11 cellular contexts compared by ENCODE assay signal in the genomic region with DNA sequence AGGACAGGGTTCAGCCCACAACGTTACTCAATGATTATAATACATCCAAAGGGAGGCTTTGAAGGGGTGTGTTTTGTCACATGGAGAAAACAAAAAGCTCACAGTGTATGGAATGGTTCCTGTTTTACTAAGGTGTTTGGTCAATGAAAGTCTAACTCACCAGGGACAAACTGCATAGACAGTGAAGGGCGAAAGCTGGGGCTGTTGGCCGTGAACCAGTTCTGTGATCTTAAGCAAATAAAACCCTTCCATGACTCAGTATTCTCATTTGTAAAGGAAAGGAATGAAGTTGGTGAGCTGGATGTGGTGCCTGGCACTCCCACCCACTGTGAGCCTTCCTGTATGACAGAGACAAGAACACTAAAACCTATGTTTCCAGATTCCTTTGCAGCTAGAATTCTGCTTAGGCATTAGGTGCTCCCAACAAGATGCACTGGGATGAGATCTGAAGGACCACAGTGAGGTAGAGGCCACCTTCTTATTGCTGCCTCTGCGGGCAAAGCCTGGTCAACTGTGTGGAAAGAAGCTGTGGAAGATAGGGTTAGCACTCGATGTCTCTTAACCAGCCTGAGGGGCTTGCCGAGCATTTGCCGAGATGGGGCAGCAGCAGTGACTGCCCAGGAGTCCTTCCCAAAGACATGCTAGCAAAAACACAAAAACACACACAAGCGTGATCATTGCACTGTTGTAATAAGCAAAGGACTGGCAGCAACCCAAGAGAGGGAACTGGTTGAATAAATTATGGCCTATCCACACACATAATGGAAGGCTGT. TPM values are rescaled to one million over a fixed set of nuclear protein-coding genes. Genes with fewer than 3 reads are reported as not detected.
DNase-seq lines count a peak whose midpoint lies in the region; ATAC-seq, FAIRE-seq and TF ChIP-seq lines count a peak whose summit lies in the region.
"Had no signal": no experiment of that assay in that cellular context is flagged by ENCODE, and none has a peak within 500 bp of the region (broad histone marks: within the 10 kb centered on the region; RNA-seq: fewer than 3 reads in every experiment).

No MANE protein-coding gene starts in this region.

- ATAC-seq in CD4-positive, CD25-positive, alpha-beta regulatory T cell (ENCODE audit: low read depth in 2 of 2) = no peak
- ATAC-seq in right lobe of liver (peak in 3 of 4 donors; percentile 61 to 88 (median 81)), HG02938 (IDR thresholded peaks at IDR 0.05; ENCODE audit: unreplicated experiment) (no peak), GM18502 (IDR thresholded peaks at IDR 0.05; ENCODE audit: poor library complexity, unreplicated experiment) (no peak), GM21723 (IDR thresholded peaks at IDR 0.05; ENCODE audit: unreplicated experiment) (no peak)

- H3K4me3 Mint-ChIP-seq in CD4-positive, CD25-positive, alpha-beta regulatory T cell = peak overlapping the region in 1 of 4 donors; percentile 32
- H3K4me3 Mint-ChIP-seq: activated naive CD4-positive, alpha-beta T cell treated with anti-CD3 and anti-CD28 coated beads, Interleukin-2, amount 10 ng/mL, durations not matched to agents 7 days and 5 days; nephron had no signal

- peaks cover 33% of the 10 kb centered on the region for H3K4me1 ChIP-seq in CD4-positive, CD25-positive, alpha-beta regulatory T cell (ENCODE audit: control insufficient read depth, insufficient read depth, low read length, poor library complexity, severe bottlenecking)
- H3K4me1 ChIP-seq in right lobe of liver (peaks cover 0 to 14% (median under 1%) of the 10 kb centered on the region in 4 donors), uterus (no peaks in the 10 kb centered on the region)

- peaks cover 14% of the 10 kb centered on the region for H3K36me3 Mint-ChIP-seq in CD4-positive, CD25-positive, alpha-beta regulatory T cell

- in situ Hi-C loops in astrocyte of the cerebellum (cut with HindIII; ENCODE audit: low sequenced_read_pairs) = no loop called here

- H3K27me3 Mint-ChIP-seq in CD4-positive, CD25-positive, alpha-beta regulatory T cell = no peaks in the 10 kb centered on the region
- H3K27me3 Mint-ChIP-seq: activated naive CD4-positive, alpha-beta T cell treated with anti-CD3 and anti-CD28 coated beads, Interleukin-2, amount 10 ng/mL, durations not matched to agents 7 days and 5 days had no signal

- peak; percentile 78 for FAIRE-seq in H54 (lab: Jason Lieb, UNC)

- DNase-seq in CD4-positive, CD25-positive, alpha-beta regulatory T cell = no peak
- peak; percentile 46 for DNase-seq in H54 (ENCODE audit: insufficient read length, low spot score)
- DNase-seq in astrocyte of the cerebellum (ENCODE audit: low read depth) = peak; percentile 55
- peak in 1 of 3 donors; percentile 64 for DNase-seq in right lobe of liver
- no peak for DNase-seq in uterus
- DNase-seq: activated naive CD4-positive, alpha-beta T cell treated with anti-CD3 and anti-CD28 coated beads, Interleukin-2, amount 10 ng/mL, durations not matched to agents 7 days and 5 days; NCI-H2029 treated with DMSO at 0.1 percent for 48 hours had no signal

- peaks cover 10 to 49% (median 36%) of the 10 kb centered on the region in 4 donors for H3K4me1 Mint-ChIP-seq in CD4-positive, CD25-positive, alpha-beta regulatory T cell
- H3K4me1 Mint-ChIP-seq: nephron had no signal

- H3K9me3 ChIP-seq in CD4-positive, CD25-positive, alpha-beta regulatory T cell (ENCODE audit: control insufficient read depth in 2 of 2, low read length in 2 of 2) = no peaks in the 10 kb centered on the region
- no peaks in the 10 kb centered on the region for H3K9me3 ChIP-seq in right lobe of liver
- H3K9me3 ChIP-seq in uterus = no peaks in the 10 kb centered on the region

- intact Hi-C loops in right lobe of liver (cut with DNase I) = no loop called here
- intact Hi-C loops in uterus (cut with DNase I; ENCODE audit: low total_unique reads) = no loop called here

- WGBS in right lobe of liver (ENCODE audit: insufficient coverage, low coverage, low lambda C conversion rate, missing lambda C conversion rate) = 55% methylated on average over 5 of the region's 8 CpGs

- peak overlapping the region; percentile 41 to 79 (median 73) for H3K27ac Mint-ChIP-seq in CD4-positive, CD25-positive, alpha-beta regulatory T cell
- H3K27ac Mint-ChIP-seq: activated naive CD4-positive, alpha-beta T cell treated with anti-CD3 and anti-CD28 coated beads, Interleukin-2, amount 10 ng/mL, durations not matched to agents 7 days and 5 days; nephron had no signal

- no peak for TF ChIP-seq POLR2A in H54 (IDR thresholded peaks at IDR 0.05; ENCODE audit: low read depth, low read length)
- TF ChIP-seq POLR2A in right lobe of liver (IDR thresholded peaks at IDR 0.05) = peak; percentile 19
- no peak for TF ChIP-seq POLR2A in uterus (IDR thresholded peaks at IDR 0.05)

- no peaks in the 10 kb centered on the region for H3K9me3 Mint-ChIP-seq in CD4-positive, CD25-positive, alpha-beta regulatory T cell

- H3K27ac ChIP-seq in CD4-positive, CD25-positive, alpha-beta regulatory T cell (ENCODE audit: insufficient read depth, low read length, poor library complexity, severe bottlenecking) = no peak overlapping the region
- H3K27ac ChIP-seq in right lobe of liver = peak overlapping the region in 1 of 3 donors; percentile 48
- no peak overlapping the region for H3K27ac ChIP-seq in uterus

- no peaks in the 10 kb centered on the region for H3K36me3 ChIP-seq in CD4-positive, CD25-positive, alpha-beta regulatory T cell (ENCODE audit: control insufficient read depth, insufficient read depth, low read length)
- H3K36me3 ChIP-seq in right lobe of liver = no peaks in the 10 kb centered on the region
- no peaks in the 10 kb centered on the region for H3K36me3 ChIP-seq in uterus

- no peak for TF ChIP-seq CTCF in astrocyte of the cerebellum (IDR thresholded peaks at IDR 0.05; ENCODE audit: low read depth, low read length, missing control alignments)
- TF ChIP-seq CTCF in right lobe of liver (IDR thresholded peaks at IDR 0.05) = no peak
- TF ChIP-seq CTCF in uterus (IDR thresholded peaks at IDR 0.05) = no peak

- no peak overlapping the region for H3K4me3 ChIP-seq in CD4-positive, CD25-positive, alpha-beta regulatory T cell (ENCODE audit: low read depth, low read length)
- H3K4me3 ChIP-seq in astrocyte of the cerebellum (ENCODE audit: low read depth, low read length) (no peak overlapping the region), right lobe of liver (no peak overlapping the region), uterus (no peak overlapping the region)

- no peaks in the 10 kb centered on the region for H3K27me3 ChIP-seq in CD4-positive, CD25-positive, alpha-beta regulatory T cell (ENCODE audit: control insufficient read depth, insufficient read depth, low read length)
- H3K27me3 ChIP-seq in right lobe of liver (no peaks in the 10 kb centered on the region), uterus (no peaks in the 10 kb centered on the region)

RNA-seq across cellular contexts. Expression of gene VCPKMT, which starts 48.5 kb away (rescaled TPM):
- 30.0 TPM for total RNA-seq in CD4-positive, CD25-positive, alpha-beta regulatory T cell
- polyA plus RNA-seq in CD4-positive, CD25-positive, alpha-beta regulatory T cell = 10 to 100 TPM in 3 of 4 donors, 1 to 10 TPM in 1; 10.0 to 13.6 (median 12.0) TPM
- total RNA-seq in right lobe of liver = 1 to 10 TPM; 1.4 to 3.8 (median 3.3) TPM
- total RNA-seq in uterus = 10 to 100 TPM in 2 of 4 donors, 1 to 10 TPM in 1, under 1 TPM in 1; 0.51 to 14.7 (median 10.9) TPM

Comparison
In these comparisons a context has a peak if more than half of its experiments do, and no peak if none do; other contexts are left out.
1. ATAC-seq: peak in right lobe of liver (3 of 4); none in CD4-positive, CD25-positive, alpha-beta regulatory T cell (0 of 2), HG02938 (single experiment), GM18502 (single experiment) and GM21723 (single experiment).
2. DNase-seq: peak in H54 (single experiment) and astrocyte of the cerebellum (single experiment); none in CD4-positive, CD25-positive, alpha-beta regulatory T cell (0 of 3) and uterus (0 of 2).